Comparison of ENCODE assay signal across 8 cellular contexts in the genomic region with DNA sequence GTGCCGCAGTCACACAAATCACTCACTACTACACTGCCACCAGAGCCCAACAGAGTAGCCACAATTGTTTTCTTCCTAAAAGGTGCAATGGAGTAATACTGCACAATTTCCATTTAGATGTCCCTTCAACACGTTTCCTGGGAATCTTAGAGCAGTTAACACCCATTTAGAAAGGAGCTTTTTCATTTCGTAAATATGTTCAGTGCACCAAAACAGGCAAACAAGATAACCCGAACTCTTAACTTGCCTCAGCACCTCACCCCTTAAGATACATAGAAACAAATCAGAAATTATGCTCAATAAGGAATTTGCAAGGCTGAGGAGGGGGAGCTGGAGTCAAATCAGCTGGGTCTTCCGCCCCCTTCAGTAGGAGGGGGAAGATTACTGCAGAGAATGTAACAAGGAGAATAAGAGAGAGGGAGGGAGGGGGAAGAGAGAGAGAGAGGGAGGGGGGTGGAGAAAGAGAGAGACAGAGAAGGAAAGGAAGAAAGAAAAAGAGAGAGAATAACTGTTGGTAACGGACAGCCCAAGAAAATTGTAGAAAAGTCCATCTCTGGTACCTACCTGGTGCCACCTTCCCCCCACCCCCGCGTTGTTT.
DNase-seq lines count a peak whose midpoint lies in the region; ATAC-seq and TF ChIP-seq lines count a peak whose summit lies in the region.

No MANE protein-coding gene starts in this region.

- H2AK5ac ChIP-seq in mesenchymal stem cell (ENCODE audit: low read length, severe bottlenecking): no peak overlapping the region

- peak overlapping the region; percentile 41 to 95 for H3K18ac ChIP-seq in mesenchymal stem cell (ENCODE audit: low read depth in 1 of 2, low read length in 2 of 2)

- H3K9ac ChIP-seq in mesenchymal stem cell (ENCODE audit: low read length): peak overlapping the region; percentile 93

- peaks cover 9% of the 10 kb centered on the region for H3K4me1 ChIP-seq in mesenchymal stem cell (ENCODE audit: control insufficient read depth, insufficient read depth, low read depth, low read length)
- H3K4me1 ChIP-seq in vagina: peaks cover 39% of the 10 kb centered on the region

- CTCF ChIA-PET in AG04450 (lab: Charles Lee): interaction anchor here (0.6 to 5.0 kb wide), 36 partner anchors 8 to 1303 kb away, joined by 3 to 40 read pairs (median 6); no protein-coding TSS in a partner anchor

- POLR2A ChIA-PET in AG04450 (lab: Yijun Ruan, JAX): interaction anchor here (0.5 to 2.0 kb wide), 8 partner anchors 14 to 335 kb away, joined by 3 to 9 read pairs (median 4); partner anchors contain the start of gene ZNF217

- H2BK12ac ChIP-seq in mesenchymal stem cell (ENCODE audit: low read length in 2 of 2): peak overlapping the region; percentile 61 to 71

- H3K4me2 ChIP-seq in mesenchymal stem cell (ENCODE audit: low read length, poor library complexity, severe bottlenecking): peak overlapping the region; percentile 97

- H3K14ac ChIP-seq in mesenchymal stem cell (ENCODE audit: low read length in 2 of 2): no peak overlapping the region

- H3K27ac ChIP-seq in AG04450 (ENCODE audit: low read depth, low read length): peak overlapping the region; percentile 61
- H3K27ac ChIP-seq in mesenchymal stem cell (ENCODE audit: low read length, poor library complexity, severe bottlenecking): peak overlapping the region; percentile 56
- H3K27ac ChIP-seq in vagina: peak overlapping the region; percentile 91

- no peak overlapping the region for H3K23ac ChIP-seq in mesenchymal stem cell (ENCODE audit: low read length in 2 of 2)

- peak overlapping the region; percentile 91 for H2BK120ac ChIP-seq in mesenchymal stem cell (ENCODE audit: low read depth, low read length)

- 18% methylated on average over 6 of the region's 8 CpGs for WGBS in mesenchymal stem cell

- H3K79me1 ChIP-seq in mesenchymal stem cell (replicated peaks; ENCODE audit: low read length, poor library complexity, severe bottlenecking): no peaks in the 10 kb centered on the region

- no peak overlapping the region for H2AFZ ChIP-seq in mesenchymal stem cell (ENCODE audit: low read depth, low read length)

- no peaks in the 10 kb centered on the region for H3K9me3 ChIP-seq in AG04450 (ENCODE audit: control insufficient read depth, insufficient read depth, low read length)
- H3K9me3 ChIP-seq in mesenchymal stem cell (ENCODE audit: control insufficient read depth, low read length): no peaks in the 10 kb centered on the region
- H3K9me3 ChIP-seq in vagina: no peaks in the 10 kb centered on the region

- H3K4me3 ChIP-seq in AG04450 (ENCODE audit: low read depth, low read length): peak overlapping the region; percentile 60
- peak overlapping the region; percentile 48 to 60 for H3K4me3 ChIP-seq in cardiac fibroblast (replicated peaks in 1 of 2; ENCODE audit: low read depth in 2 of 2, low read length in 2 of 2)
- peak overlapping the region in 1 of 2 experiments; percentile 74 for H3K4me3 ChIP-seq in mesenchymal stem cell (ENCODE audit: insufficient read depth in 1 of 2, low read depth in 1 of 2, low read length in 2 of 2)
- H3K4me3 ChIP-seq in vagina: peak overlapping the region; percentile 57 to 59

- H4K8ac ChIP-seq in mesenchymal stem cell (ENCODE audit: low read length): peak overlapping the region; percentile 59

- H2BK15ac ChIP-seq in mesenchymal stem cell (ENCODE audit: low read depth, poor library complexity, severe bottlenecking): peak overlapping the region; percentile 86

- H4K91ac ChIP-seq in mesenchymal stem cell (ENCODE audit: low read length): no peak overlapping the region

- ATAC-seq in GM18505 (IDR thresholded peaks at IDR 0.05; ENCODE audit: unreplicated experiment) (no peak), GM19324 (IDR thresholded peaks at IDR 0.05; ENCODE audit: low FRiP score, unreplicated experiment) (no peak)

- no peak for TF ChIP-seq POLR2A in vagina (IDR thresholded peaks at IDR 0.05)
- TF ChIP-seq POLR2A in GM18505 (IDR thresholded peaks at IDR 0.05; ENCODE audit: borderline replicate concordance, extremely low read depth, insufficient read depth, insufficient read length): no peak

- in situ Hi-C loops in KBM-7 (cut with MboI; ENCODE audit: low pct_unique_long_range_greater_than_20kb, low sequenced_read_pairs): no loop called here

- DNase-seq in AG04450 (ENCODE audit: low read depth, low spot score): no peak
- peak; percentile 26 for DNase-seq in KBM-7
- DNase-seq in cardiac fibroblast (ENCODE audit: low read depth in 2 of 2): peak in 1 of 2 donors; percentile 35
- peak; percentile 32 for DNase-seq in mesenchymal stem cell
- DNase-seq in vagina (ENCODE audit: extremely low spot score in 2 of 2): no peak
- no peak for DNase-seq in ecto neural progenitor cell (ENCODE audit: low spot score)

- intact Hi-C loops in vagina (cut with DNase I): loop anchor here (5.0 kb wide), 1 partner anchor 338 kb away; no protein-coding TSS in a partner anchor

- H2BK5ac ChIP-seq in mesenchymal stem cell (ENCODE audit: low read depth, low read length, poor library complexity, severe bottlenecking): no peak overlapping the region

- H3K4ac ChIP-seq in mesenchymal stem cell (ENCODE audit: low read depth in 1 of 2, low read length in 2 of 2): peak overlapping the region in 1 of 2 experiments; percentile 87

- no peaks in the 10 kb centered on the region for H3K27me3 ChIP-seq in AG04450 (ENCODE audit: control insufficient read depth, insufficient read depth, low read length)
- H3K27me3 ChIP-seq in mesenchymal stem cell (ENCODE audit: control insufficient read depth in 1 of 2, insufficient read depth in 1 of 2, low read length in 2 of 2): no peaks in the 10 kb centered on the region
- no peaks in the 10 kb centered on the region for H3K27me3 ChIP-seq in vagina

- no peaks in the 10 kb centered on the region for H3K36me3 ChIP-seq in mesenchymal stem cell (ENCODE audit: control insufficient read depth in 1 of 2, insufficient read depth in 2 of 2, low read depth in 1 of 2, low read length in 2 of 2)
- H3K36me3 ChIP-seq in vagina: no peaks in the 10 kb centered on the region

- TF ChIP-seq CTCF in AG04450 (IDR thresholded peaks at IDR 0.05; ENCODE audit: low read depth, low read length) (no peak), cardiac fibroblast (IDR thresholded peaks at IDR 0.05; ENCODE audit: low read depth, low read length) (no peak), vagina (IDR thresholded peaks at IDR 0.05) (peak in 1 of 3 experiments; percentile 7)

Comparison
In these comparisons a context has a peak if more than half of its experiments do, and no peak if none do; other contexts are left out.
1. DNase-seq: peak in KBM-7 (single experiment) and mesenchymal stem cell (single experiment); none in AG04450 (single experiment), vagina (0 of 2) and ecto neural progenitor cell (single experiment).
2. Peak in every context shown above with its lines, with median percentiles within 50 percentile points of each other: H3K27ac ChIP-seq.